Comparison of ENCODE assay signal across 27 cellular contexts in the genomic region with DNA sequence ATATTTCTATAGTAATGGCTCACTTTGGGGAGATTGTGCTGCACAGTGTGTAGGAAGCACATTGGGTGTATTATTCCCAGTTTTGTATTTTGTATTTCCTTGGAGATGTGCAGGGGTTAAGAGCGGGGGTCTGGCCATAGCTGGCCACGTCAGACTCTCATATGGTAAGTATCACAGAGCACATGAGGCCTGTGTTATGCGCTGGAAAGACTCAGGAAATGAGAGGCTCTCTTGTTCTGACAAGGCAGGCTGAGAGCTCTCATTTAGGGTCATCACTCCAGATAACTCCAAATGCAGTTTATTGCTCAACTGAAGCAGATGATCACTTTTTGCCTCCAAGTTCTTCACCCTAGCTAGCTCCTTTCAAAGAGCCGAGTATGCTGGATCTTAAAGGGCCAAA.
DNase-seq lines count a peak whose midpoint lies in the region; ATAC-seq, FAIRE-seq and TF ChIP-seq lines count a peak whose summit lies in the region.
"Had no signal": no experiment of that assay in that cellular context is flagged by ENCODE, and none has a peak within 500 bp of the region (broad histone marks: within the 10 kb centered on the region; RNA-seq: fewer than 3 reads in every experiment).

No MANE protein-coding gene starts in this region.

- H2BK5ac ChIP-seq in neuronal stem cell (ENCODE audit: low read length): no peak overlapping the region

- H3K27ac ChIP-seq in MM.1S (ENCODE audit: low read length) (no peak overlapping the region), GM12878 (ENCODE audit: control insufficient read depth, insufficient read depth) (no peak overlapping the region), right cardiac atrium (ENCODE audit: low read length) (no peak overlapping the region), neuronal stem cell (replicated peaks; ENCODE audit: low read length) (no peak overlapping the region)
- H3K27ac ChIP-seq: PC-9 had no signal

- H2AFZ ChIP-seq in MM.1S (ENCODE audit: low read length) (no peak overlapping the region), GM12878 (ENCODE audit: control insufficient read depth, low read depth, low read length) (no peak overlapping the region), neuronal stem cell (ENCODE audit: low read length) (peak overlapping the region; percentile 80)
- H2AFZ ChIP-seq: PC-9 had no signal

- FAIRE-seq in GM12878 (lab: Jason Lieb, UNC): no peak
- FAIRE-seq: GM19239, small intestine had no signal

- DNase-seq in MM.1S (no peak), GM12878 (ENCODE audit: low read depth, low spot score) (no peak), right cardiac atrium (no peak), neuronal stem cell (ENCODE audit: low spot score) (no peak), UCSD-AML1 (lab: John Stamatoyannopoulos, UW; ENCODE audit: unreplicated experiment) (no peak), NCI-H345 (lab: John Stamatoyannopoulos, UW) (no peak)
- no peak for DNase-seq in effector CD8-positive, alpha-beta T cell (lab: John Stamatoyannopoulos, UW)
- DNase-seq: aorta; caudate nucleus; cortex of kidney; DMS79 treated with DMSO at 0.1 percent for 48 hours; H9; NCI-H1048; NCI-H1694; NCI-H2171; NCI-H524 treated with DMSO at 0.1 percent for 48 hours; NK-92 treated with Interleukin-12 subunit alpha and Interleukin-12 subunit beta, amount 100 ng/mL, for 24 hours; occipital lobe; PC-9; SHP77; small intestine; stimulated activated CD4-positive, alpha-beta T cell treated with anti-CD3 and anti-CD28 coated beads, Interleukin-2, amount 100 ng/mL, for 48 hours; SW 1271 had no signal

- H3K79me2 ChIP-seq in MM.1S (ENCODE audit: low read length) (no peaks in the 10 kb centered on the region), GM12878 (ENCODE audit: control insufficient read depth, insufficient read depth, low read length) (no peaks in the 10 kb centered on the region)

- H2BK12ac ChIP-seq in neuronal stem cell (ENCODE audit: low read length): no peak overlapping the region

- H3F3A ChIP-seq in MM.1S (ENCODE audit: insufficient read depth, low read length): 0 out of 2 replicates have a peak, but pooled peaks cover 8% of the 10 kb centered on the region

- TF ChIP-seq POLR2A in GM12878 (IDR thresholded peaks at IDR 0.05; ENCODE audit: low read depth, low read length): no peak

- H3K9ac ChIP-seq in MM.1S (ENCODE audit: low read length) (no peak overlapping the region), GM12878 (ENCODE audit: control insufficient read depth, insufficient read depth, low read length) (no peak overlapping the region), neuronal stem cell (ENCODE audit: low read depth, low read length, poor library complexity) (no peak overlapping the region)

- intact Hi-C loops in GM12878 (cut with micrococcal nuclease; ENCODE audit: unreplicated experiment): no loop called here
- intact Hi-C loops in right cardiac atrium (cut with DNase I): no loop called here

- no TSS peak for BruUV-seq in GM12878 (replicated peaks; lab: Mats Ljungman, UMichigan)

- H4K20me1 ChIP-seq in MM.1S (ENCODE audit: insufficient read depth, low read length) (no peaks in the 10 kb centered on the region), GM12878 (ENCODE audit: control insufficient read depth, insufficient read depth) (no peaks in the 10 kb centered on the region)

- TF ChIP-seq CTCF in MM.1S (IDR thresholded peaks at IDR 0.05; ENCODE audit: low read length): no peak
- no peak for TF ChIP-seq CTCF in GM12878 (IDR thresholded peaks at IDR 0.05 in 2 of 3, conservative IDR thresholded peaks at IDR 0.05 in 1 of 3; ENCODE audit: control insufficient read depth in 2 of 3, extremely low read depth in 1 of 3, insufficient read depth in 1 of 3, low read depth in 3 of 3, low read length in 3 of 3)

- H3K79me1 ChIP-seq in neuronal stem cell (ENCODE audit: low read depth, low read length): no peaks in the 10 kb centered on the region

- 15% methylated on average over 4 of the region's 4 CpGs for WGBS in GM12878 (ENCODE audit: insufficient coverage, insufficient replicate concordance, low lambda C conversion rate, missing lambda C conversion rate)
- 51% methylated on average over 4 of the region's 4 CpGs for WGBS in right cardiac atrium
- no CpG with 5 or more reads among the region's 4 CpGs for WGBS in neuronal stem cell (ENCODE audit: extremely low coverage in 2 of 2, insufficient read length in 2 of 2, insufficient replicate concordance in 1 of 2), 2 donors

- ATAC-seq in GM12878 (peak; percentile 25; the same call in 2 of the 3 replicates), right cardiac atrium (peak; percentile 66 to 72)

- no peak overlapping the region for H2BK120ac ChIP-seq in neuronal stem cell (ENCODE audit: low read depth, low read length)

- H4K8ac ChIP-seq in neuronal stem cell (ENCODE audit: low read depth, low read length): no peak overlapping the region

- H3K36me3 ChIP-seq in MM.1S (replicated peaks; ENCODE audit: insufficient read depth, low read length): no peaks in the 10 kb centered on the region
- no peaks in the 10 kb centered on the region for H3K36me3 ChIP-seq in GM12878 (ENCODE audit: control insufficient read depth in 2 of 2, insufficient read depth in 2 of 2, low read length in 1 of 2)
- H3K36me3 ChIP-seq in neuronal stem cell (replicated peaks in 1 of 2; ENCODE audit: control insufficient read depth in 2 of 2, insufficient read depth in 2 of 2, low read length in 2 of 2): no peaks in the 10 kb centered on the region
- H3K36me3 ChIP-seq: esophagus muscularis mucosa, gastroesophageal sphincter had no signal

- H4K91ac ChIP-seq in neuronal stem cell (ENCODE audit: low read depth, low read length, poor library complexity): no peak overlapping the region

- no peak overlapping the region for H3K14ac ChIP-seq in neuronal stem cell (ENCODE audit: low read length)

- H3K4ac ChIP-seq in neuronal stem cell (ENCODE audit: low read length): no peak overlapping the region

- no peak overlapping the region for H2AK5ac ChIP-seq in neuronal stem cell (ENCODE audit: low read depth, low read length)

- CTCF ChIA-PET in GM12878 (lab: Yijun Ruan, JAX): no interaction called here

- in situ Hi-C loops in GM12878 (cut with MboI): no loop called here

- H3K4me2 ChIP-seq in MM.1S (ENCODE audit: low read depth, low read length): peak overlapping the region; percentile 60; the same call in 1 of the 2 replicates
- no peak overlapping the region for H3K4me2 ChIP-seq in GM12878 (ENCODE audit: control insufficient read depth, insufficient read depth)
- no peak overlapping the region for H3K4me2 ChIP-seq in neuronal stem cell (ENCODE audit: insufficient read depth, low read length, poor library complexity, severe bottlenecking)
- H3K4me2 ChIP-seq: PC-9 had no signal

- SMC1A ChIA-PET in GM12878 (lab: Charles Lee; ENCODE audit: uncharacterized antibody, unreplicated experiment): interaction anchor here (1.1 to 1.3 kb wide), 3 partner anchors 18 to 70 kb away, joined by 3 to 4 read pairs (median 3); no protein-coding TSS in a partner anchor

- RAD21 ChIA-PET in GM12878 (lab: Charles Lee; ENCODE audit: unreplicated experiment): no interaction called here

- no peak for TF ChIP-seq RAD21 in GM12878 (IDR thresholded peaks at IDR 0.05; ENCODE audit: insufficient read depth, low read depth, low read length)

- TF ChIP-seq EP300 in GM12878 (IDR thresholded peaks at IDR 0.05; ENCODE audit: borderline replicate concordance in 1 of 2, control insufficient read depth in 1 of 2, low read depth in 2 of 2, low read length in 2 of 2): no peak

- POLR2A ChIA-PET in GM12878 (lab: Charles Lee): no interaction called here

- H3K27me3 ChIP-seq in MM.1S (replicated peaks; ENCODE audit: insufficient read depth, low read length) (no peaks in the 10 kb centered on the region), GM12878 (replicated peaks in 1 of 2; ENCODE audit: control insufficient read depth in 2 of 2, insufficient read depth in 2 of 2, low read length in 1 of 2) (no peaks in the 10 kb centered on the region), right cardiac atrium (ENCODE audit: control insufficient read depth, insufficient read depth) (no peaks in the 10 kb centered on the region), neuronal stem cell (ENCODE audit: control insufficient read depth in 3 of 3, insufficient read depth in 3 of 3, low read depth in 1 of 3, low read length in 3 of 3) (no peaks in the 10 kb centered on the region)
- H3K27me3 ChIP-seq: esophagus muscularis mucosa, gastroesophageal sphincter had no signal

- no peaks in the 10 kb centered on the region for H3K9me2 ChIP-seq in MM.1S (replicated peaks; ENCODE audit: insufficient read depth, low read length)

- peaks cover 27% of the 10 kb centered on the region for H3K4me1 ChIP-seq in MM.1S (ENCODE audit: low read length)
- H3K4me1 ChIP-seq in GM12878 (ENCODE audit: control insufficient read depth, insufficient read depth, low read length): no peaks in the 10 kb centered on the region
- H3K4me1 ChIP-seq in right cardiac atrium (ENCODE audit: control insufficient read depth, insufficient read depth, low read length): peaks cover 4% of the 10 kb centered on the region
- H3K4me1 ChIP-seq in neuronal stem cell (ENCODE audit: control insufficient read depth in 2 of 2, insufficient read depth in 1 of 2, low read depth in 1 of 2, low read length in 2 of 2): peaks cover 5 to 8% of the 10 kb centered on the region in 2 donors
- H3K4me1 ChIP-seq: esophagus muscularis mucosa, gastroesophageal sphincter had no signal

- H2BK15ac ChIP-seq in neuronal stem cell (ENCODE audit: low read length): no peak overlapping the region

- H3K23ac ChIP-seq in neuronal stem cell (ENCODE audit: low read depth, low read length, poor library complexity): no peak overlapping the region

- no peaks in the 10 kb centered on the region for H3K9me3 ChIP-seq in MM.1S (replicated peaks; ENCODE audit: insufficient read depth, low read length)
- H3K9me3 ChIP-seq in GM12878 (replicated peaks; ENCODE audit: control insufficient read depth, insufficient read depth, low read length): no peaks in the 10 kb centered on the region
- no peaks in the 10 kb centered on the region for H3K9me3 ChIP-seq in right cardiac atrium (ENCODE audit: control insufficient read depth, low read length)
- no peaks in the 10 kb centered on the region for H3K9me3 ChIP-seq in neuronal stem cell (replicated peaks in 1 of 2; ENCODE audit: control insufficient read depth in 2 of 2, insufficient read depth in 1 of 2, low read depth in 1 of 2, low read length in 2 of 2)
- H3K9me3 ChIP-seq: esophagus muscularis mucosa, gastroesophageal sphincter had no signal

- H3K4me3 ChIP-seq in MM.1S (ENCODE audit: low read length) (no peak overlapping the region), GM12878 (no peak overlapping the region), right cardiac atrium (ENCODE audit: low read length) (no peak overlapping the region), neuronal stem cell (ENCODE audit: low read length in 2 of 2) (no peak overlapping the region)
- H3K4me3 ChIP-seq: esophagus muscularis mucosa, gastroesophageal sphincter, lung, PC-9 had no signal

- H3K18ac ChIP-seq in neuronal stem cell (ENCODE audit: low read length): no peak overlapping the region

TF ChIP-seq in GM12878, 131 proteins besides CTCF, POLR2A, EP300 and RAD21:
- TF ChIP-seq SIX5 (IDR thresholded peaks at IDR 0.05; ENCODE audit: low read depth, low read length, severe bottlenecking): no peak
- TF ChIP-seq EED (IDR thresholded peaks at IDR 0.05; ENCODE audit: low read depth): no peak
- TF ChIP-seq KAT2A (conservative IDR thresholded peaks at IDR 0.05; ENCODE audit: control insufficient read depth, low read depth, low read length): no peak
